1 cellular context compared by ENCODE assay signal in genomic region chr20:6055161-6055783, GRCh38.
TF ChIP-seq lines count a peak whose summit lies in the region.

No MANE protein-coding gene starts in this region.

TF ChIP-seq in HCT116, 20 proteins besides CTCF, POLR2A, EP300 and RAD21 (continued from another document):
- TF ChIP-seq ZNF274 (IDR thresholded peaks at IDR 0.05; ENCODE audit: low read depth, low read length), result no peak
- TF ChIP-seq, protein P1, sequence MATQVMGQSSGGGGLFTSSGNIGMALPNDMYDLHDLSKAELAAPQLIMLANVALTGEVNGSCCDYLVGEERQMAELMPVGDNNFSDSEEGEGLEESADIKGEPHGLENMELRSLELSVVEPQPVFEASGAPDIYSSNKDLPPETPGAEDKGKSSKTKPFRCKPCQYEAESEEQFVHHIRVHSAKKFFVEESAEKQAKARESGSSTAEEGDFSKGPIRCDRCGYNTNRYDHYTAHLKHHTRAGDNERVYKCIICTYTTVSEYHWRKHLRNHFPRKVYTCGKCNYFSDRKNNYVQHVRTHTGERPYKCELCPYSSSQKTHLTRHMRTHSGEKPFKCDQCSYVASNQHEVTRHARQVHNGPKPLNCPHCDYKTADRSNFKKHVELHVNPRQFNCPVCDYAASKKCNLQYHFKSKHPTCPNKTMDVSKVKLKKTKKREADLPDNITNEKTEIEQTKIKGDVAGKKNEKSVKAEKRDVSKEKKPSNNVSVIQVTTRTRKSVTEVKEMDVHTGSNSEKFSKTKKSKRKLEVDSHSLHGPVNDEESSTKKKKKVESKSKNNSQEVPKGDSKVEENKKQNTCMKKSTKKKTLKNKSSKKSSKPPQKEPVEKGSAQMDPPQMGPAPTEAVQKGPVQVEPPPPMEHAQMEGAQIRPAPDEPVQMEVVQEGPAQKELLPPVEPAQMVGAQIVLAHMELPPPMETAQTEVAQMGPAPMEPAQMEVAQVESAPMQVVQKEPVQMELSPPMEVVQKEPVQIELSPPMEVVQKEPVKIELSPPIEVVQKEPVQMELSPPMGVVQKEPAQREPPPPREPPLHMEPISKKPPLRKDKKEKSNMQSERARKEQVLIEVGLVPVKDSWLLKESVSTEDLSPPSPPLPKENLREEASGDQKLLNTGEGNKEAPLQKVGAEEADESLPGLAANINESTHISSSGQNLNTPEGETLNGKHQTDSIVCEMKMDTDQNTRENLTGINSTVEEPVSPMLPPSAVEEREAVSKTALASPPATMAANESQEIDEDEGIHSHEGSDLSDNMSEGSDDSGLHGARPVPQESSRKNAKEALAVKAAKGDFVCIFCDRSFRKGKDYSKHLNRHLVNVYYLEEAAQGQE (IDR thresholded peaks at IDR 0.05; ENCODE audit: low read depth), result no peak
- no peak for TF ChIP-seq ZFX (IDR thresholded peaks at IDR 0.05)
- TF ChIP-seq POLR2AphosphoS5 (IDR thresholded peaks at IDR 0.05; ENCODE audit: low read depth, low read length), result no peak
- no peak for TF ChIP-seq EZH2 (IDR thresholded peaks at IDR 0.05)
- TF ChIP-seq FOSL1 (IDR thresholded peaks at IDR 0.05; ENCODE audit: low read depth), result no peak
TF ChIP-seq in HCT116: peak in this region for 0.
